ENCODE assay signal across 25 cellular contexts in genomic region chr9:7489018-7489417, GRCh38.
DNase-seq lines count a peak whose midpoint lies in the region; ATAC-seq and TF ChIP-seq lines count a peak whose summit lies in the region.
"Had no signal": no experiment of that assay in that cellular context is flagged by ENCODE, and none has a peak within 500 bp of the region (broad histone marks: within the 10 kb centered on the region; RNA-seq: fewer than 3 reads in every experiment).

No MANE protein-coding gene starts in this region.

- H3K79me2 ChIP-seq in mammary epithelial cell (ENCODE audit: insufficient read depth, low read length), result no peaks in the 10 kb centered on the region

- no peaks in the 10 kb centered on the region for H3K27me3 ChIP-seq in HAP-1 (ENCODE audit: low read depth)
- no peaks in the 10 kb centered on the region for H3K27me3 ChIP-seq in mammary epithelial cell (ENCODE audit: insufficient read depth, low read length)
- H3K27me3 ChIP-seq: gastrocnemius medialis, spleen, tibial artery had no signal

- H3K36me3 ChIP-seq in HAP-1 (replicated peaks) (no peaks in the 10 kb centered on the region), mammary epithelial cell (ENCODE audit: insufficient read depth, low read length) (no peaks in the 10 kb centered on the region)
- H3K36me3 ChIP-seq: gastrocnemius medialis, spleen, tibial artery had no signal

- H2AFZ ChIP-seq in mammary epithelial cell (ENCODE audit: low read depth, low read length), result no peak overlapping the region

- no peaks in the 10 kb centered on the region for H4K20me1 ChIP-seq in mammary epithelial cell (ENCODE audit: insufficient read depth, low read length)

- no peak overlapping the region for H3K27ac ChIP-seq in mammary epithelial cell (ENCODE audit: insufficient read depth, low read depth, low read length)
- H3K27ac ChIP-seq: gastrocnemius medialis, spleen, tibial artery had no signal

- dilution Hi-C loops in mammary epithelial cell (cut with HindIII; ENCODE audit: low sequenced_read_pairs), result no loop called here

- H3K4me1 ChIP-seq in HAP-1 (no peaks in the 10 kb centered on the region), mammary epithelial cell (ENCODE audit: insufficient read depth, low read length) (no peaks in the 10 kb centered on the region)
- H3K4me1 ChIP-seq: gastrocnemius medialis, spleen, tibial artery had no signal

- CTCF ChIA-PET in mammary epithelial cell (lab: Charles Lee; ENCODE audit: low non-redundant PET), result no interaction called here

- H3K27me3 Mint-ChIP-seq in mesothelial cell of epicardium (ENCODE audit: low read depth), result no peaks in the 10 kb centered on the region
- H3K27me3 Mint-ChIP-seq: CD8-positive, alpha-beta memory T cell; central memory CD8-positive, alpha-beta T cell; stimulated activated naive CD8-positive, alpha-beta T cell treated with anti-CD3 and anti-CD28 coated beads, Interleukin-15, Interleukin-2, amounts not matched to agents 100 ng/mL and 50 ng/mL, for 24 hours had no signal

- ATAC-seq in HG02678 (IDR thresholded peaks at IDR 0.05; ENCODE audit: unreplicated experiment), result no peak
- ATAC-seq: esophagus mucosa, K562 had no signal

- peak overlapping the region; percentile 40 for H3K27ac Mint-ChIP-seq in mesothelial cell of epicardium
- H3K27ac Mint-ChIP-seq: activated CD4-positive, alpha-beta memory T cell treated with anti-CD3 and anti-CD28 coated beads, Interleukin-2, amount 10 ng/mL, durations not matched to agents 7 days and 5 days; CD8-positive, alpha-beta memory T cell; nephron progenitor cell; progenitor cell of endocrine pancreas; stimulated activated naive CD8-positive, alpha-beta T cell treated with anti-CD3 and anti-CD28 coated beads, Interleukin-15, Interleukin-2, amounts not matched to agents 100 ng/mL and 50 ng/mL, for 24 hours had no signal

- 77% methylated on average over 2 of the region's 2 CpGs for WGBS in mammary epithelial cell (ENCODE audit: low coverage, missing lambda C conversion rate)

- H3K9me3 ChIP-seq in HAP-1 (no peaks in the 10 kb centered on the region), mammary epithelial cell (replicated peaks; ENCODE audit: insufficient read depth, low read length) (no peaks in the 10 kb centered on the region)
- H3K9me3 ChIP-seq: gastrocnemius medialis, spleen, tibial artery had no signal

- intact Hi-C loops in mammary epithelial cell (cut with micrococcal nuclease), result no loop called here

- H3K4me3 Mint-ChIP-seq in mesothelial cell of epicardium, result no peak overlapping the region
- H3K4me3 Mint-ChIP-seq: activated CD4-positive, alpha-beta memory T cell treated with anti-CD3 and anti-CD28 coated beads, Interleukin-2, amount 10 ng/mL, durations not matched to agents 7 days and 5 days; CD8-positive, alpha-beta memory T cell; central memory CD8-positive, alpha-beta T cell; nephron progenitor cell; stimulated activated naive CD8-positive, alpha-beta T cell treated with anti-CD3 and anti-CD28 coated beads, Interleukin-15, Interleukin-2, amounts not matched to agents 100 ng/mL and 50 ng/mL, for 24 hours had no signal

- no TSS peak for BruUV-seq in mammary epithelial cell (replicated peaks; lab: Mats Ljungman, UMichigan)

- H3K4me1 Mint-ChIP-seq in mesothelial cell of epicardium, result peaks cover 23% of the 10 kb centered on the region
- H3K4me1 Mint-ChIP-seq: activated CD4-positive, alpha-beta memory T cell treated with anti-CD3 and anti-CD28 coated beads, Interleukin-2, amount 10 ng/mL, durations not matched to agents 7 days and 5 days; CD8-positive, alpha-beta memory T cell; central memory CD8-positive, alpha-beta T cell had no signal

- no peak overlapping the region for H3K4me3 ChIP-seq in HAP-1
- H3K4me3 ChIP-seq in mammary epithelial cell (replicated peaks in 1 of 3; ENCODE audit: insufficient read depth in 1 of 3, low read depth in 2 of 3, low read length in 3 of 3), result no peak overlapping the region
- H3K4me3 ChIP-seq: gastrocnemius medialis, K562, spleen, tibial artery had no signal

- no peak overlapping the region for H3K4me2 ChIP-seq in mammary epithelial cell (ENCODE audit: insufficient read depth, low read depth, low read length)

- in situ Hi-C loops in HAP-1 (cut with MboI; ENCODE audit: low sequenced_read_pairs), result no loop called here
- in situ Hi-C loops in mammary epithelial cell (cut with MboI; ENCODE audit: low sequenced_read_pairs in 2 of 2), result no loop called here

- H3K9me3 Mint-ChIP-seq in mesothelial cell of epicardium, result peaks cover 9% of the 10 kb centered on the region
- H3K9me3 Mint-ChIP-seq: activated CD4-positive, alpha-beta memory T cell treated with anti-CD3 and anti-CD28 coated beads, Interleukin-2, amount 10 ng/mL, durations not matched to agents 7 days and 5 days; CD8-positive, alpha-beta memory T cell; central memory CD8-positive, alpha-beta T cell; stimulated activated naive CD8-positive, alpha-beta T cell treated with anti-CD3 and anti-CD28 coated beads, Interleukin-15, Interleukin-2, amounts not matched to agents 100 ng/mL and 50 ng/mL, for 24 hours had no signal

- TF ChIP-seq CTCF in mammary epithelial cell (conservative IDR thresholded peaks at IDR 0.05 in 1 of 2, IDR thresholded peaks at IDR 0.05 in 1 of 2; ENCODE audit: extremely low read depth in 1 of 2, insufficient read depth in 1 of 2, low read depth in 1 of 2, low read length in 2 of 2), result no peak
- no peak for TF ChIP-seq CTCF in mesothelial cell of epicardium (IDR thresholded peaks at IDR 0.05; ENCODE audit: unreplicated experiment)

- no peak overlapping the region for H3K9ac ChIP-seq in mammary epithelial cell (ENCODE audit: insufficient read depth, low read length)

- DNase-seq in HAP-1 (ENCODE audit: low spot score in 2 of 2) (peak; percentile 8 to 26), NCI-H2196 (lab: John Stamatoyannopoulos, UW; ENCODE audit: unreplicated experiment) (peak; percentile 92), mammary epithelial cell (peak; percentile 32), mesothelial cell of epicardium (ENCODE audit: low spot score in 2 of 2, unreplicated experiment in 2 of 2) (no peak)
- DNase-seq in activated T-cell treated with anti-CD3 and anti-CD28 coated beads, Interleukin-2, amount 50 U/mL, for 48 hours, result no peak
- no peak for DNase-seq in activated naive CD4-positive, alpha-beta T cell (lab: John Stamatoyannopoulos, UW)
- DNase-seq: activated CD4-positive, alpha-beta memory T cell treated with anti-CD3 and anti-CD28 coated beads, Interleukin-2, amount 10 ng/mL, durations not matched to agents 7 days and 5 days; activated naive CD4-positive, alpha-beta T cell treated with Interleukin-2 at 50 U/mL for 16 hours; activated T-cell treated with anti-CD3 and anti-CD28 coated beads, Interleukin-2, amount 50 U/mL, for 1 hour; amygdala; CD8-positive, alpha-beta memory T cell; DND-41; GOT3; kidney glomerular epithelial cell; nephron progenitor cell; spleen; stimulated activated CD4-positive, alpha-beta T cell treated with anti-CD3 and anti-CD28 coated beads, Interleukin-4, amount 100 ng/mL, for 24 hours; tibial artery had no signal

- H3K36me3 Mint-ChIP-seq in mesothelial cell of epicardium, result no peaks in the 10 kb centered on the region
- H3K36me3 Mint-ChIP-seq: CD8-positive, alpha-beta memory T cell had no signal

Comparison
In these comparisons a context has a peak if more than half of its experiments do, and no peak if none do; other contexts are left out.
1. DNase-seq: peak in HAP-1 (2 of 2), NCI-H2196 (single experiment) and mammary epithelial cell (single experiment); none in mesothelial cell of epicardium (0 of 2), activated T-cell treated with anti-CD3 and anti-CD28 coated beads, Interleukin-2, amount 50 U/mL, for 48 hours (0 of 2) and activated naive CD4-positive, alpha-beta T cell (0 of 4).